In the genomic region with DNA sequence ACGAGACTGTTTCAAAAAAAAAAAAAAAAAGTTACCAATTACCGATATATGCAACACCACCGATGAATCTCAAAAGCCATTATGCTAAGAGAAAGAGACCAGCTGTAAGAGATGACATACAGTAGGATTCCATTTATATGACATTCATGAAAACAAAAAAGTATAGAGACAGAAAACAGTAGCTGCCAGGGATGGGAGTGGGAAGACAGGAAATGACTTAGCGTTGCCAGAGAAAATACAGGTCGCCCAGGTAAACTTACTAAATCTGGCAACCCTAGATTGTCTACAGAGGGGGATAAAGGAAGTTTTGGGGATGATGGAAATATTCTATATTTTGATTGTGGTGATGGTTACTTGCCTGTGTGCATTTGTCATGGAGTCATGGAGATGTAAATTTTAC, we compare ENCODE assay signal across 22 cellular contexts. TPM values are rescaled to one million over a fixed set of nuclear protein-coding genes. Genes with fewer than 3 reads are reported as not detected.
DNase-seq lines count a peak whose midpoint lies in the region; ATAC-seq, FAIRE-seq and TF ChIP-seq lines count a peak whose summit lies in the region.
"Had no signal": no experiment of that assay in that cellular context is flagged by ENCODE, and none has a peak within 500 bp of the region (broad histone marks: within the 10 kb centered on the region; RNA-seq: fewer than 3 reads in every experiment).

No MANE protein-coding gene starts in this region.

- H3K9me3 ChIP-seq in mammary epithelial cell (replicated peaks; ENCODE audit: insufficient read depth, low read length) (no peaks in the 10 kb centered on the region), RWPE2 (ENCODE audit: severe bottlenecking) (no peaks in the 10 kb centered on the region)
- H3K9me3 ChIP-seq: BE2C had no signal

- TF ChIP-seq CTCF in mammary epithelial cell (conservative IDR thresholded peaks at IDR 0.05 in 1 of 2, IDR thresholded peaks at IDR 0.05 in 1 of 2; ENCODE audit: extremely low read depth in 1 of 2, insufficient read depth in 1 of 2, low read depth in 1 of 2, low read length in 2 of 2) (no peak), MCF 10A (IDR thresholded peaks at IDR 0.05; ENCODE audit: unreplicated experiment) (no peak), RWPE2 (IDR thresholded peaks at IDR 0.05; ENCODE audit: poor library complexity, severe bottlenecking) (no peak), bronchial epithelial cell (IDR thresholded peaks at IDR 0.05; ENCODE audit: insufficient read depth, low read length, severe bottlenecking) (no peak)

- dilution Hi-C loops in mammary epithelial cell (cut with HindIII; ENCODE audit: low sequenced_read_pairs), result no loop called here

- no peaks in the 10 kb centered on the region for H3K27me3 Mint-ChIP-seq in MCF 10A (ENCODE audit: insufficient read depth, unreplicated experiment)

- no peaks in the 10 kb centered on the region for H3K36me3 ChIP-seq in mammary epithelial cell (ENCODE audit: insufficient read depth, low read length)
- no peaks in the 10 kb centered on the region for H3K36me3 ChIP-seq in RWPE2 (ENCODE audit: low read depth)
- H3K36me3 ChIP-seq in bronchial epithelial cell (ENCODE audit: control insufficient read depth, insufficient read depth, low read length), result no peaks in the 10 kb centered on the region
- H3K36me3 ChIP-seq: BE2C had no signal

- no peaks in the 10 kb centered on the region for H3K36me3 Mint-ChIP-seq in MCF 10A (ENCODE audit: insufficient read depth, unreplicated experiment)
- H3K36me3 Mint-ChIP-seq: CD4-positive, CD25-positive, alpha-beta regulatory T cell had no signal

- peaks cover 29% of the 10 kb centered on the region for H3K4me1 Mint-ChIP-seq in MCF 10A (ENCODE audit: insufficient read depth, unreplicated experiment)

- in situ Hi-C loops in mammary epithelial cell (cut with MboI; ENCODE audit: low sequenced_read_pairs in 2 of 2), result no loop called here

- DNase-seq in mammary epithelial cell, result peak; percentile 53
- no peak for DNase-seq in MCF 10A (ENCODE audit: unreplicated experiment)
- DNase-seq in RWPE2 (ENCODE audit: low spot score), result no peak
- DNase-seq in bronchial epithelial cell (ENCODE audit: low read depth), result peak; percentile 33
- no peak for DNase-seq in caudate nucleus (lab: John Stamatoyannopoulos, UW)
- DNase-seq: ACHN; BE2C; C1 segment of cervical spinal cord; CD4-positive, CD25-positive, alpha-beta regulatory T cell; COR-L47; DMS 273 treated with DMSO at 0.1 percent for 48 hours; DMS53; DND-41; EL; HCEC 1CT had no signal

- intact Hi-C loops in mammary epithelial cell (cut with micrococcal nuclease) (loop anchor here (10.0 kb wide), 1 partner anchor 265 kb away; a partner anchor contains a TSS), MCF 10A (cut with micrococcal nuclease) (no loop called here)

- CTCF ChIA-PET in mammary epithelial cell (lab: Charles Lee; ENCODE audit: low non-redundant PET) (interaction anchor here (0.6 kb wide), 1 partner anchor 71 kb away, joined by 4 read pairs; no protein-coding TSS in a partner anchor), MCF 10A (lab: Yijun Ruan, JAX) (interaction anchor here (1.0 to 1.3 kb wide), 3 partner anchors 17 to 22 kb away, joined by 3 to 5 read pairs (median 5); no protein-coding TSS in a partner anchor)

- FAIRE-seq in bronchial epithelial cell (lab: Jason Lieb, UNC), result no peak
- FAIRE-seq: A204.1, GM12878, H54 had no signal

- peak overlapping the region; percentile 21 for H3K27ac ChIP-seq in mammary epithelial cell (ENCODE audit: insufficient read depth, low read depth, low read length)
- peak overlapping the region; percentile 23 for H3K27ac ChIP-seq in RWPE2 (ENCODE audit: poor library complexity, severe bottlenecking)
- no peak overlapping the region for H3K27ac ChIP-seq in caudate nucleus (ENCODE audit: low read depth, low read length)
- H3K27ac ChIP-seq: HL-60 had no signal

- no TSS peak for BruUV-seq in mammary epithelial cell (replicated peaks; lab: Mats Ljungman, UMichigan)
- BruUV-seq in MCF 10A (replicated peaks; lab: Mats Ljungman, UMichigan), result no TSS peak

- POLR2A ChIA-PET in MCF 10A (lab: Yijun Ruan, JAX), result interaction anchor here (4.8 kb wide), 1 partner anchor 8 kb away, joined by 28 read pairs; a partner anchor contains a TSS

- H3K27ac Mint-ChIP-seq in MCF 10A (ENCODE audit: low read depth, unreplicated experiment), result no peak overlapping the region
- H3K27ac Mint-ChIP-seq: CD4-positive, CD25-positive, alpha-beta regulatory T cell; GM23338 had no signal

- H3K27me3 ChIP-seq in mammary epithelial cell (ENCODE audit: insufficient read depth, low read length) (no peaks in the 10 kb centered on the region), RWPE2 (ENCODE audit: insufficient read depth, poor library complexity, severe bottlenecking) (no peaks in the 10 kb centered on the region), bronchial epithelial cell (ENCODE audit: control insufficient read depth, insufficient read depth, low read length) (no peaks in the 10 kb centered on the region)
- H3K27me3 ChIP-seq: BE2C had no signal

- no peak overlapping the region for H3K4me3 Mint-ChIP-seq in MCF 10A (ENCODE audit: unreplicated experiment)
- H3K4me3 Mint-ChIP-seq: CD4-positive, CD25-positive, alpha-beta regulatory T cell; CD8-positive, alpha-beta memory T cell; GM23338 had no signal

- no peaks in the 10 kb centered on the region for H4K20me1 ChIP-seq in mammary epithelial cell (ENCODE audit: insufficient read depth, low read length)

- H2AFZ ChIP-seq in mammary epithelial cell (ENCODE audit: low read depth, low read length), result peak overlapping the region; percentile 11
- H2AFZ ChIP-seq: GM23338 had no signal

- H3K9me3 Mint-ChIP-seq in MCF 10A (ENCODE audit: unreplicated experiment), result no peaks in the 10 kb centered on the region

- peak overlapping the region; percentile 29 for H3K4me2 ChIP-seq in mammary epithelial cell (ENCODE audit: insufficient read depth, low read depth, low read length)
- H3K4me2 ChIP-seq: GM23338 had no signal

- H3K79me2 ChIP-seq in mammary epithelial cell (ENCODE audit: insufficient read depth, low read length), result no peaks in the 10 kb centered on the region

- no peak overlapping the region for H3K9ac ChIP-seq in mammary epithelial cell (ENCODE audit: insufficient read depth, low read length)

- 5% methylated on average over 4 of the region's 5 CpGs for WGBS in mammary epithelial cell (ENCODE audit: low coverage, missing lambda C conversion rate)

- peak; percentile 36; the same call in 2 of the 3 replicates for ATAC-seq in RWPE2 (ENCODE audit: low read depth)
- no peak for ATAC-seq in HG03095 (IDR thresholded peaks at IDR 0.05; ENCODE audit: unreplicated experiment)
- ATAC-seq: GM12878, GM23338 had no signal

- H3K4me1 ChIP-seq in mammary epithelial cell (ENCODE audit: insufficient read depth, low read length), result peaks cover 34% of the 10 kb centered on the region
- peaks cover 26% of the 10 kb centered on the region for H3K4me1 ChIP-seq in RWPE2 (ENCODE audit: insufficient read depth, poor library complexity, severe bottlenecking)
- H3K4me1 ChIP-seq: BE2C had no signal

- H3K4me3 ChIP-seq in mammary epithelial cell (replicated peaks in 1 of 3; ENCODE audit: insufficient read depth in 1 of 3, low read depth in 2 of 3, low read length in 3 of 3), result no peak overlapping the region
- H3K4me3 ChIP-seq in RWPE2 (ENCODE audit: severe bottlenecking), result no peak overlapping the region
- no peak overlapping the region for H3K4me3 ChIP-seq in bronchial epithelial cell (ENCODE audit: low read depth, low read length)
- H3K4me3 ChIP-seq: GM12878, GM23338 had no signal

RNA-seq across cellular contexts. Expression of a gene that starts 7.9 kb away (rescaled TPM):
- total RNA-seq in mammary epithelial cell (10 to 100 TPM; 30.2 to 64.3 TPM), MCF 10A (2022) (58.3 and 69.2 TPM in 2 replicates), bronchial epithelial cell (13.2 and 18.3 TPM in 2 replicates)
- 46.5 TPM for polyA plus RNA-seq in mammary epithelial cell
- 47.1 TPM for polyA minus RNA-seq in mammary epithelial cell

RNA-seq across cellular contexts. Expression of a gene that starts 32.7 kb away (rescaled TPM):
- total RNA-seq in mammary epithelial cell (10 to 100 TPM; 32.6 to 41.7 TPM), MCF 10A (2022) (31.6 and 32.8 TPM in 2 replicates), bronchial epithelial cell (17.0 and 21.6 TPM in 2 replicates)
- polyA plus RNA-seq in mammary epithelial cell, result 13.5 TPM
- 19.7 TPM for polyA minus RNA-seq in mammary epithelial cell

Comparison
In these comparisons a context has a peak if more than half of its experiments do, and no peak if none do; other contexts are left out.
1. DNase-seq: peak in mammary epithelial cell (single experiment) and bronchial epithelial cell (single experiment); none in MCF 10A (single experiment), RWPE2 (single experiment) and caudate nucleus (0 of 61).